ENCODE assay signal across 8 cellular contexts in the genomic region with DNA sequence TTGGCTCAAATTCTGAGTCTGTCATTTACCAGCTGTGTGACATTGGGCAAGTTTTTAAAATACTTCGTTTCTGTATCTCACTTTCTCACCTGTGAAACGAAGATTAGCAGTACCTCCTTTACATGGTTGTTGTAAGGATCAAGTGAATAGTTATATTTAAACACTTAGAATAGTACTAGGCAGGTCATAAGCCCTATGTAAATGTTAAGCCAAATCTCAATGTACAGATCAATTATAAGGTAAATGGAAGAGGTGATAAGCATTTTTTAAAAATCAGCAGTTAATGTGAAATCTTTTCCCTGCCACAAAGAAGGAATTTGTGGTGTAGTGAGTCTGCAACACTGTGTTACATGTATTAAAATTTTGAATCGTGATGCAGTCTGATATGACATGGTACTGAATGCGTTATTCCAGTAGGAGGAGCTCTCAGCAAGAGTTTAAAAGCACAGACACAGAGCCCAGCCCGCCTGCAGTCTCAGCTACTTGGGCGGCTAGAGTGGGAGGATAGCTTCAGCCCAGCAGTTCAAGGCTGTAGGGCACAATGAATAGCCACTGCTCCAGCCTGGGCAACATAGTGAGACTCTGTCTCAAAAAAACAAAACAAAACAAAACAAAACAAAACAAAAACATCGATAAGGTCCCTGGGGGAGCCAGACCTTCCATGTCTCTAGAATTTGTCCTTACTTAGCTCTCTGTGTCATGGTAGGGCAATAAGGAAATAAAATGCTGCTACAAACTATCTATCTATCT. TPM values are rescaled to one million over a fixed set of nuclear protein-coding genes. Genes with fewer than 3 reads are reported as not detected.
A peak's percentile ranks its signal among the peaks of the same experiment; 100 is the strongest.
DNase-seq lines count a peak whose midpoint lies in the region; ATAC-seq and TF ChIP-seq lines count a peak whose summit lies in the region.

No MANE protein-coding gene starts in this region.

- no peaks in the 10 kb centered on the region for H3K4me1 ChIP-seq in NT2/D1 (ENCODE audit: insufficient read depth, insufficient read length)

- no peaks in the 10 kb centered on the region for H3K36me3 ChIP-seq in NT2/D1 (ENCODE audit: insufficient read depth, insufficient read length, low read length)

- TF ChIP-seq CTCF in fibroblast of the aortic adventitia (IDR thresholded peaks at IDR 0.05; ENCODE audit: insufficient read depth, low read length) (peak; percentile 79), omental fat pad (IDR thresholded peaks at IDR 0.05) (no peak)

- no peaks in the 10 kb centered on the region for H3K9me3 Mint-ChIP-seq in activated T-cell treated with anti-CD3 and anti-CD28 coated beads, Interleukin-2, amount 50 U/mL, for 24 hours

- no peak overlapping the region for H3K9ac ChIP-seq in NT2/D1 (ENCODE audit: insufficient read length, low read depth)

- ATAC-seq in GM21526 (IDR thresholded peaks at IDR 0.05; ENCODE audit: low FRiP score, unreplicated experiment) (peak; percentile 83), omental fat pad (ENCODE audit: low FRiP score) (peak; percentile 85)

- no peaks in the 10 kb centered on the region for H3K36me3 Mint-ChIP-seq in activated T-cell treated with anti-CD3 and anti-CD28 coated beads, Interleukin-2, amount 50 U/mL, for 24 hours (ENCODE audit: low read depth)

- no peak overlapping the region for H3K27ac Mint-ChIP-seq in activated T-cell treated with anti-CD3 and anti-CD28 coated beads, Interleukin-2, amount 50 U/mL, for 24 hours

- DNase-seq in EL (peak; percentile 80), HUDEP-2 (lab: John Stamatoyannopoulos, UW; ENCODE audit: unreplicated experiment in 76 of 76) (peak in 67 of 76 experiments; percentile 18 to 92 (median 61)), NT2/D1 (ENCODE audit: low read depth, low spot score) (peak; percentile 62), fibroblast of the aortic adventitia (ENCODE audit: low read depth) (peak; percentile 89), omental fat pad (ENCODE audit: low spot score) (no peak), NCI-H1048 (lab: John Stamatoyannopoulos, UW) (no peak)
- DNase-seq in activated T-cell treated with anti-CD3 and anti-CD28 coated beads, Interleukin-2, amount 50 U/mL, for 24 hours = peak; percentile 59

- no peak overlapping the region for H3K4me3 ChIP-seq in NT2/D1 (ENCODE audit: insufficient read length, low read depth)
- H3K4me3 ChIP-seq in fibroblast of the aortic adventitia (ENCODE audit: low read depth, low read length) = no peak overlapping the region

- no peak overlapping the region for H3K4me3 Mint-ChIP-seq in activated T-cell treated with anti-CD3 and anti-CD28 coated beads, Interleukin-2, amount 50 U/mL, for 24 hours

- peaks cover 16% of the 10 kb centered on the region for H3K4me1 Mint-ChIP-seq in activated T-cell treated with anti-CD3 and anti-CD28 coated beads, Interleukin-2, amount 50 U/mL, for 24 hours (ENCODE audit: low read depth)

- peaks cover 4% of the 10 kb centered on the region; the same call in 1 of the 2 replicates for H3K9me3 ChIP-seq in NT2/D1 (ENCODE audit: insufficient read depth, low read length)

- H3K27me3 Mint-ChIP-seq in activated T-cell treated with anti-CD3 and anti-CD28 coated beads, Interleukin-2, amount 50 U/mL, for 24 hours = peaks cover 1% of the 10 kb centered on the region

- no peaks in the 10 kb centered on the region for H3K27me3 ChIP-seq in NT2/D1 (ENCODE audit: insufficient read depth, insufficient read length)

RNA-seq across cellular contexts. Expression of a gene that starts 46.0 kb away (rescaled TPM):
- total RNA-seq in fibroblast of the aortic adventitia (ENCODE audit: low replicate concordance) = 10.5 and 48.6 TPM in 2 replicates
- total RNA-seq in omental fat pad = 1 to 10 TPM; 2.3 to 5.6 (median 3.5) TPM

RNA-seq across cellular contexts. Expression of a gene that starts 46.0 kb away (rescaled TPM):
- total RNA-seq in fibroblast of the aortic adventitia (ENCODE audit: low replicate concordance) = 7.4 and 11.2 TPM in 2 replicates
- 1 to 10 TPM; 5.8 to 8.8 (median 7.4) TPM for total RNA-seq in omental fat pad

Comparison
In these comparisons a context has a peak if more than half of its experiments do, and no peak if none do; other contexts are left out.
1. DNase-seq: peak in EL (single experiment), HUDEP-2 (67 of 76), NT2/D1 (single experiment), activated T-cell treated with anti-CD3 and anti-CD28 coated beads, Interleukin-2, amount 50 U/mL, for 24 hours (single experiment) and fibroblast of the aortic adventitia (single experiment); none in omental fat pad (single experiment) and NCI-H1048 (single experiment).